14 cellular contexts compared by ENCODE assay signal in genomic region chr3:67291287-67292252, GRCh38.
DNase-seq lines count a peak whose midpoint lies in the region; ATAC-seq lines count a peak whose summit lies in the region.
"Had no signal": no experiment of that assay in that cellular context is flagged by ENCODE, and none has a peak within 500 bp of the region (broad histone marks: within the 10 kb centered on the region; RNA-seq: fewer than 3 reads in every experiment).

No MANE protein-coding gene starts in this region.

- peaks cover 0 to 48% (median 25%) of the 10 kb centered on the region in 10 experiments; a peak in 16 of 20 replicates for H3K4me1 ChIP-seq in BLaER1 treated with 17β-estradiol and CSF1 and Interleukin-3, amounts not matched to agents 10 nM and 100 nM

- DNase-seq in MV-4-11 (lab: John Stamatoyannopoulos, UW) (peak; percentile 62), left lobe of liver (ENCODE audit: low spot score) (no peak), AG08395 (ENCODE audit: low spot score) (no peak), HuH-7 (ENCODE audit: low spot score) (no peak), AG20443 (ENCODE audit: low spot score) (no peak), MG63 (no peak)
- DNase-seq: activated T-cell treated with anti-CD3 and anti-CD28 coated beads for 4 hours; CD4-positive, CD25-positive, alpha-beta regulatory T cell; gastrocnemius medialis; kidney; NCI-H510A; retina had no signal

- H3K27me3 ChIP-seq in BLaER1 treated with 17β-estradiol and CSF1 and Interleukin-3, amounts not matched to agents 10 nM and 100 nM = no peaks in the 10 kb centered on the region
- no peaks in the 10 kb centered on the region for H3K27me3 ChIP-seq in MG63
- H3K27me3 ChIP-seq: gastrocnemius medialis had no signal

- H3K36me3 ChIP-seq in BLaER1 treated with 17β-estradiol and CSF1 and Interleukin-3, amounts not matched to agents 10 nM and 100 nM = no peaks in the 10 kb centered on the region
- H3K36me3 ChIP-seq in MG63 = no peaks in the 10 kb centered on the region
- H3K36me3 ChIP-seq: gastrocnemius medialis had no signal

- peak overlapping the region in 5 of 11 experiments; percentile 8 to 64 (median 56); a peak in 7 of 22 replicates for H3K27ac ChIP-seq in BLaER1 treated with 17β-estradiol and CSF1 and Interleukin-3, amounts not matched to agents 10 nM and 100 nM
- H3K27ac ChIP-seq: gastrocnemius medialis had no signal

- peak; percentile 54 for ATAC-seq in GM18867 (IDR thresholded peaks at IDR 0.05; ENCODE audit: unreplicated experiment)
- peak; percentile 91 for ATAC-seq in left lobe of liver

- no peak overlapping the region for H3K4me3 ChIP-seq in BLaER1 treated with 17β-estradiol and CSF1 and Interleukin-3, amounts not matched to agents 10 nM and 100 nM
- H3K4me3 ChIP-seq in MG63 = no peak overlapping the region
- H3K4me3 ChIP-seq: gastrocnemius medialis had no signal

- peak overlapping the region in 7 of 11 experiments; percentile 24 to 77 (median 57); a peak in 13 of 22 replicates for H3K4me2 ChIP-seq in BLaER1 treated with 17β-estradiol and CSF1 and Interleukin-3, amounts not matched to agents 10 nM and 100 nM

- no peaks in the 10 kb centered on the region for H4K20me1 ChIP-seq in BLaER1 treated with 17β-estradiol and CSF1 and Interleukin-3, amounts not matched to agents 10 nM and 100 nM

- no peaks in the 10 kb centered on the region for H3K9me3 ChIP-seq in BLaER1 treated with 17β-estradiol and CSF1 and Interleukin-3, amounts not matched to agents 10 nM and 100 nM (replicated peaks in 1 of 11)
- no peaks in the 10 kb centered on the region for H3K9me3 ChIP-seq in MG63
- H3K9me3 ChIP-seq: gastrocnemius medialis had no signal

- no peak overlapping the region for H3K9ac ChIP-seq in BLaER1 treated with 17β-estradiol and CSF1 and Interleukin-3, amounts not matched to agents 10 nM and 100 nM
